In the genomic region with DNA sequence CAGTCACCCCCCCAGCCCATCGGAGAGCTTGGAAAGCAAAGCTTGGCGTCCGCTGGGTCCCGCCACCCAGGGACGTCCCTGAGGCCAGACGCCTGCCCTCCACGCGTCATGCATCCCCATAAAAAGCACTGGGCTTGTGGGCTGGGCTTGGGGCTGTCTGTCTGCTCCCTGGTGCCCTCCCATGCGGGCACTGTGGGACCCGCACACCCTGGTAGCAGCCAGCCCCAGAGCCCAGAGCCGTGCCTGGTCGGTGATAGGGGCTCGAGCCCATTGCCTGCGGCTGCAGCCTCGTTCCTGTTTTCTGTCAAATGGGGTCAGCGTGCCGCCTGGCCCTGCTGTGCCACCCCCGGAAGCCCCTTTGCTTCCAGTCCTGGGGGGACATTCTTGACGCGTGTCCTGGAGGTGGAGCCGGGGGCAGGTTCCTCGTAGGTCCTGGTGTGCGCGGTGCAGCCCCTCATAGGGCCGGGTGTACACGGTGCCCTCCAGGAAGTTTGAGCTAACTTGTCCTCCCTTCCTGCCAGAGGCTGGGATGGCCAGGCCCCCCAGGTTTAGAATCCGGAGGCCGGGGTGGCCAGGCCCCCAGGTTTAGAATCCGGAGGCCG, we compare ENCODE assay signal across 26 cellular contexts. TPM values are rescaled to one million over a fixed set of nuclear protein-coding genes. Genes with fewer than 3 reads are reported as not detected.
"Had no signal": no experiment of that assay in that cellular context is flagged by ENCODE, and none has a peak within 500 bp of the region (broad histone marks: within the 10 kb centered on the region; RNA-seq: fewer than 3 reads in every experiment).

No MANE protein-coding gene starts in this region.

- FAIRE-seq: RCC 7860 had no signal

- H3K27ac ChIP-seq: KMS-11, SJSA1, SK-N-MC had no signal

- H3K9ac ChIP-seq: KMS-11 had no signal

- H3K4me2 ChIP-seq: KMS-11 had no signal

- H3K27me3 ChIP-seq: SJSA1 had no signal

- H3K9me3 ChIP-seq: SJSA1 had no signal

- H3K4me1 ChIP-seq: SJSA1 had no signal

- H3K4me3 ChIP-seq: SJSA1, SK-N-MC had no signal

- DNase-seq: IMR-90, Kasumi-1, MV-4-11, NCI-H1048, NCI-H1105, NCI-H1417, NCI-H1436 treated with DMSO at 0.1 percent for 48 hours, NCI-H1694, NCI-H187 treated with DMSO at 0.1 percent for 48 hours, NCI-H2029 treated with DMSO at 0.1 percent for 48 hours, NCI-H2107, NCI-H2171, NCI-H226, NCI-H446, NCI-H510A, NCI-H524 treated with DMSO at 0.1 percent for 48 hours, NCI-H69, NCI-H774, RPMI8226, SIG-M5 had no signal

RNA-seq across cellular contexts. Expression of gene GZMM, which starts 4.3 kb away (rescaled TPM):
- total RNA-seq: HT-29, IMR-90, MCF 10A, SJSA1 had no signal

RNA-seq across cellular contexts. Expression of gene MADCAM1, which starts 43.2 kb away (rescaled TPM):
- total RNA-seq: IMR-90, SJSA1 had no signal
